ENCODE assay signal across 8 cellular contexts in genomic region chr10:74825033-74825370, GRCh38. TPM values are rescaled to one million over a fixed set of nuclear protein-coding genes. Genes with fewer than 3 reads are reported as not detected.
A peak's percentile ranks its signal among the peaks of the same experiment; 100 is the strongest.
DNase-seq lines count a peak whose midpoint lies in the region; ATAC-seq and TF ChIP-seq lines count a peak whose summit lies in the region.

No MANE protein-coding gene starts in this region.

- no peaks in the 10 kb centered on the region for H3K27me3 Mint-ChIP-seq in activated T-cell treated with anti-CD3 and anti-CD28 coated beads, Interleukin-2, amount 50 U/mL, for 4 hours (ENCODE audit: low read depth)
- no peaks in the 10 kb centered on the region for H3K27me3 Mint-ChIP-seq in osteocyte (ENCODE audit: unreplicated experiment)

- DNase-seq in Caki2 (ENCODE audit: low read depth) = peak; percentile 39
- peak; percentile 57 for DNase-seq in KBM-7
- DNase-seq in activated T-cell treated with anti-CD3 and anti-CD28 coated beads, Interleukin-2, amount 50 U/mL, for 4 hours = peak; percentile 26
- DNase-seq in globus pallidus (ENCODE audit: low spot score) = peak; percentile 51
- DNase-seq in osteocyte (ENCODE audit: extremely low spot score, unreplicated experiment) = no peak
- DNase-seq in ureter (ENCODE audit: low spot score) = peak; percentile 59
- DNase-seq in epidermal melanocyte (ENCODE audit: insufficient read length, low spot score) = no peak

- H3K4me1 Mint-ChIP-seq in activated T-cell treated with anti-CD3 and anti-CD28 coated beads, Interleukin-2, amount 50 U/mL, for 4 hours (ENCODE audit: low read depth) = peaks cover 58% of the 10 kb centered on the region
- peaks cover 28% of the 10 kb centered on the region for H3K4me1 Mint-ChIP-seq in osteocyte (ENCODE audit: unreplicated experiment)

- no peaks in the 10 kb centered on the region for H3K36me3 Mint-ChIP-seq in activated T-cell treated with anti-CD3 and anti-CD28 coated beads, Interleukin-2, amount 50 U/mL, for 4 hours (ENCODE audit: insufficient read depth)
- no peaks in the 10 kb centered on the region for H3K36me3 Mint-ChIP-seq in osteocyte (ENCODE audit: unreplicated experiment)

- no peak for TF ChIP-seq CTCF in osteocyte (IDR thresholded peaks at IDR 0.05)

- peak overlapping the region; percentile 14 for H3K27ac Mint-ChIP-seq in osteocyte (ENCODE audit: unreplicated experiment)

- peak in 1 of 2 donors; percentile 0 for ATAC-seq in activated T-cell treated with anti-CD3 and anti-CD28 coated beads, Interleukin-2, amount 50 U/mL, for 4 hours
- ATAC-seq in HG02852 (IDR thresholded peaks at IDR 0.05; ENCODE audit: unreplicated experiment) = no peak

- peak overlapping the region; percentile 84 for H3K4me3 Mint-ChIP-seq in activated T-cell treated with anti-CD3 and anti-CD28 coated beads, Interleukin-2, amount 50 U/mL, for 4 hours
- H3K4me3 Mint-ChIP-seq in osteocyte (ENCODE audit: unreplicated experiment) = peak overlapping the region; percentile 80

- H3K9me3 Mint-ChIP-seq in activated T-cell treated with anti-CD3 and anti-CD28 coated beads, Interleukin-2, amount 50 U/mL, for 4 hours = no peaks in the 10 kb centered on the region
- no peaks in the 10 kb centered on the region for H3K9me3 Mint-ChIP-seq in osteocyte (ENCODE audit: unreplicated experiment)

- in situ Hi-C loops in Caki2 (cut with HindIII; ENCODE audit: low pct_unique_long_range_greater_than_20kb, low sequenced_read_pairs) (no loop called here), KBM-7 (cut with MboI; ENCODE audit: low pct_unique_long_range_greater_than_20kb, low sequenced_read_pairs) (no loop called here)

RNA-seq across cellular contexts. Expression of gene KAT6B, which starts 1.4 kb away (rescaled TPM):
- 7.9 and 19.0 TPM in 2 replicates for total RNA-seq in Caki2 (2014; rRNA removed; shearing (Covaris generic); ENCODE audit: low replicate concordance)
- 10 to 100 TPM; 14.4 to 15.4 (median 14.6) TPM for total RNA-seq in activated T-cell treated with anti-CD3 and anti-CD28 coated beads, Interleukin-2, amount 50 U/mL, for 4 hours
- total RNA-seq in osteocyte (28.2 and 31.1 TPM in 2 replicates), ureter (56.2 TPM)

Comparison
In these comparisons a context has a peak if more than half of its experiments do, and no peak if none do; other contexts are left out.
1. DNase-seq: peak in Caki2 (single experiment), KBM-7 (single experiment), activated T-cell treated with anti-CD3 and anti-CD28 coated beads, Interleukin-2, amount 50 U/mL, for 4 hours (single experiment), globus pallidus (single experiment) and ureter (single experiment); none in osteocyte (single experiment) and epidermal melanocyte (single experiment).